Comparison of ENCODE assay signal across 1 cellular context in genomic region chr18:8247700-8248099, GRCh38.
TF ChIP-seq lines count a peak whose summit lies in the region.

No MANE protein-coding gene starts in this region.

TF ChIP-seq in GM23338, 12 proteins besides CTCF, POLR2A, EP300 and RAD21 (continued from another document):
- no peak for TF ChIP-seq ZNF462 (CRISPR knock-in tag; IDR thresholded peaks at IDR 0.05)
- no peak for TF ChIP-seq NANOG (IDR thresholded peaks at IDR 0.05; ENCODE audit: borderline replicate concordance)
